15 cellular contexts compared by ENCODE assay signal in genomic region chr1:207241164-207241934, GRCh38.
DNase-seq lines count a peak whose midpoint lies in the region; ATAC-seq and TF ChIP-seq lines count a peak whose summit lies in the region.
"Had no signal": no experiment of that assay in that cellular context is flagged by ENCODE, and none has a peak within 500 bp of the region (broad histone marks: within the 10 kb centered on the region; RNA-seq: fewer than 3 reads in every experiment).

No MANE protein-coding gene starts in this region.

- WGBS in esophagus squamous epithelium, 2 donors = 61 to 68% methylated on average over 5 of the region's 5 CpGs

- H3K27me3 Mint-ChIP-seq in neural crest cell (ENCODE audit: low read depth) = peaks cover 2% of the 10 kb centered on the region
- H3K27me3 Mint-ChIP-seq in activated CD4-positive, alpha-beta T cell treated with anti-CD3 and anti-CD28 coated beads for 36 hours = no peaks in the 10 kb centered on the region

- no peak for TF ChIP-seq POLR2A in esophagus squamous epithelium (IDR thresholded peaks at IDR 0.05)

- H3K4me3 Mint-ChIP-seq in neural crest cell = no peak overlapping the region
- H3K4me3 Mint-ChIP-seq in activated CD4-positive, alpha-beta T cell treated with anti-CD3 and anti-CD28 coated beads for 36 hours = no peak overlapping the region
- H3K4me3 Mint-ChIP-seq: nephron; stimulated activated naive B cell treated with anti-CD40 and anti-IgM and Interleukin-4, amounts not matched to agents 10 μg/mL and 1 μg/mL and 100 μg/mL, for 72 hours had no signal

- no peaks in the 10 kb centered on the region for H3K36me3 Mint-ChIP-seq in neural crest cell (ENCODE audit: low read depth)
- no peaks in the 10 kb centered on the region for H3K36me3 Mint-ChIP-seq in activated CD4-positive, alpha-beta T cell treated with anti-CD3 and anti-CD28 coated beads for 36 hours (ENCODE audit: low read depth)

- peaks cover 3% of the 10 kb centered on the region for H3K4me1 Mint-ChIP-seq in neural crest cell
- H3K4me1 Mint-ChIP-seq in activated CD4-positive, alpha-beta T cell treated with anti-CD3 and anti-CD28 coated beads for 36 hours = peaks cover 5% of the 10 kb centered on the region
- H3K4me1 Mint-ChIP-seq: nephron had no signal

- H3K36me3 ChIP-seq in RWPE2 (ENCODE audit: low read depth) = no peaks in the 10 kb centered on the region
- no peaks in the 10 kb centered on the region for H3K36me3 ChIP-seq in esophagus squamous epithelium
- H3K36me3 ChIP-seq: sigmoid colon had no signal

- CTCF ChIA-PET in activated CD4-positive, alpha-beta T cell treated with anti-CD3 and anti-CD28 coated beads for 36 hours (lab: Charles Lee) = interaction anchor here (1.0 kb wide), 1 partner anchor 235 kb away, joined by 3 read pairs; no protein-coding TSS in a partner anchor

- DNase-seq in GM03348 (ENCODE audit: low spot score) (peak; percentile 11), RWPE2 (ENCODE audit: low spot score) (no peak), esophagus squamous epithelium (lab: John Stamatoyannopoulos, UW) (no peak), neural crest cell (ENCODE audit: low read depth, low spot score) (no peak), NOMO-1 treated with DMSO at 0.1 percent for 48 hours (lab: John Stamatoyannopoulos, UW; ENCODE audit: unreplicated experiment) (no peak), KBM-7 (no peak)
- DNase-seq in activated CD4-positive, alpha-beta T cell treated with anti-CD3 and anti-CD28 coated beads for 36 hours = no peak
- DNase-seq: activated CD4-positive, CD25-positive, alpha-beta regulatory T cell treated with anti-CD3 and anti-CD28 coated beads, Interleukin-2, amount 50 U/mL, for 72 hours; KG1; NCI-H1436; NCI-H510A; sigmoid colon; stimulated activated naive B cell treated with anti-CD40 and anti-IgM and Interleukin-4, amounts not matched to agents 10 μg/mL and 1 μg/mL and 100 μg/mL, for 72 hours had no signal

- ATAC-seq in RWPE2 (ENCODE audit: low read depth) (peak; percentile 24), GM18858 (IDR thresholded peaks at IDR 0.05; ENCODE audit: unreplicated experiment) (no peak)
- no peak for ATAC-seq in activated CD4-positive, alpha-beta T cell treated with anti-CD3 and anti-CD28 coated beads for 36 hours
- ATAC-seq: stimulated activated naive B cell treated with anti-CD40 and anti-IgM and Interleukin-4, amounts not matched to agents 10 μg/mL and 1 μg/mL and 100 μg/mL, for 72 hours had no signal

- H3K27me3 ChIP-seq in RWPE2 (ENCODE audit: insufficient read depth, poor library complexity, severe bottlenecking) (no peaks in the 10 kb centered on the region), esophagus squamous epithelium (no peaks in the 10 kb centered on the region)
- H3K27me3 ChIP-seq: sigmoid colon had no signal

- H3K4me3 ChIP-seq in RWPE2 (ENCODE audit: severe bottlenecking) = no peak overlapping the region
- H3K4me3 ChIP-seq in esophagus squamous epithelium = no peak overlapping the region
- H3K4me3 ChIP-seq: sigmoid colon had no signal

- intact Hi-C loops in esophagus squamous epithelium (cut with DNase I) = no loop called here
- intact Hi-C loops in activated CD4-positive, alpha-beta T cell treated with anti-CD3 and anti-CD28 coated beads for 36 hours (cut with DNase I, micrococcal nuclease) = no loop called here

- no peaks in the 10 kb centered on the region for H3K9me3 ChIP-seq in RWPE2 (ENCODE audit: severe bottlenecking)
- H3K9me3 ChIP-seq in esophagus squamous epithelium = no peaks in the 10 kb centered on the region

- H3K9me3 Mint-ChIP-seq in neural crest cell = no peaks in the 10 kb centered on the region
- H3K9me3 Mint-ChIP-seq in activated CD4-positive, alpha-beta T cell treated with anti-CD3 and anti-CD28 coated beads for 36 hours (ENCODE audit: low read depth) = no peaks in the 10 kb centered on the region

- TF ChIP-seq CTCF in RWPE2 (IDR thresholded peaks at IDR 0.05; ENCODE audit: poor library complexity, severe bottlenecking) = no peak
- TF ChIP-seq CTCF in esophagus squamous epithelium (IDR thresholded peaks at IDR 0.05) = no peak
- no peak for TF ChIP-seq CTCF in neural crest cell (conservative IDR thresholded peaks at IDR 0.05)

- in situ Hi-C loops in KBM-7 (cut with MboI; ENCODE audit: low pct_unique_long_range_greater_than_20kb, low sequenced_read_pairs) = no loop called here

- peak overlapping the region; percentile 48 for H3K27ac Mint-ChIP-seq in neural crest cell (ENCODE audit: unreplicated experiment)
- no peak overlapping the region for H3K27ac Mint-ChIP-seq in activated CD4-positive, alpha-beta T cell treated with anti-CD3 and anti-CD28 coated beads for 36 hours
- H3K27ac Mint-ChIP-seq: nephron; stimulated activated naive B cell treated with anti-CD40 and anti-IgM and Interleukin-4, amounts not matched to agents 10 μg/mL and 1 μg/mL and 100 μg/mL, for 72 hours had no signal

- POLR2A ChIA-PET in activated CD4-positive, alpha-beta T cell treated with anti-CD3 and anti-CD28 coated beads for 36 hours (lab: Charles Lee) = no interaction called here

- H3K27ac ChIP-seq in RWPE2 (ENCODE audit: poor library complexity, severe bottlenecking) = peak overlapping the region; percentile 90
- H3K27ac ChIP-seq in esophagus squamous epithelium = peak overlapping the region; percentile 24 to 60 (median 39)
- H3K27ac ChIP-seq: sigmoid colon had no signal

- H3K4me1 ChIP-seq in RWPE2 (ENCODE audit: insufficient read depth, poor library complexity, severe bottlenecking) = peaks cover 20% of the 10 kb centered on the region
- peaks cover 0 to 20% (median 3%) of the 10 kb centered on the region in 3 donors for H3K4me1 ChIP-seq in esophagus squamous epithelium
- H3K4me1 ChIP-seq: sigmoid colon had no signal
